ENCODE assay signal across 1 cellular context in the genomic region with DNA sequence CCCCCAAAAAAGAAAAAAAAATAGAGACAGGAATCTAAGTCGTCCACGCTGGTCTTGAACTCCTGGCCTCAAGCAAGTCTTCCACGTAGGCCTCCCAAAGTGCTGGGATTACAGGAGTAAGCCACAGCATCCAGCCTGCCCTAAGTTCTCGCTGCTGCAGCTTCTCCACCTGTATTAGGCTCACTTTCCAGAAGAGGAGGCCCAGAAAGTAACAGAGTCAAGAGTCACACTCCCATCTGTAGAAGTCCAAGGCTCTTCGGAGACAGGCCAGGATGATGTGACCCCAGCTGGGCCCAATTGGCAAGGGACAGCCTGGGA.
TF ChIP-seq lines count a peak whose summit lies in the region.

No MANE protein-coding gene starts in this region.

TF ChIP-seq in endothelial cell of umbilical vein, 7 proteins besides CTCF, POLR2A, EP300 and RAD21:
- TF ChIP-seq FOS (IDR thresholded peaks at IDR 0.05; ENCODE audit: borderline replicate concordance, insufficient read depth, low read length) (no peak), EZH2 (IDR thresholded peaks at IDR 0.05; ENCODE audit: borderline replicate concordance, low read depth, low read length, severe bottlenecking) (no peak), GATA2 (IDR thresholded peaks at IDR 0.05; ENCODE audit: insufficient read depth, insufficient read length, low read depth, low read length) (no peak)
- TF ChIP-seq, protein P1, sequence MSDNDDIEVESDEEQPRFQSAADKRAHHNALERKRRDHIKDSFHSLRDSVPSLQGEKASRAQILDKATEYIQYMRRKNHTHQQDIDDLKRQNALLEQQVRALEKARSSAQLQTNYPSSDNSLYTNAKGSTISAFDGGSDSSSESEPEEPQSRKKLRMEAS (IDR thresholded peaks at IDR 0.05; ENCODE audit: insufficient read depth, insufficient read length): no peak
